Comparison of ENCODE assay signal across 12 cellular contexts in genomic region chr19:4559569-4559968, GRCh38. TPM values are rescaled to one million over a fixed set of nuclear protein-coding genes. Genes with fewer than 3 reads are reported as not detected.
DNase-seq lines count a peak whose midpoint lies in the region; ATAC-seq and TF ChIP-seq lines count a peak whose summit lies in the region.
"Had no signal": no experiment of that assay in that cellular context is flagged by ENCODE, and none has a peak within 500 bp of the region (broad histone marks: within the 10 kb centered on the region; RNA-seq: fewer than 3 reads in every experiment).

TSS of gene SEMA6B (minus strand) at chr19:4559684. CDS start at chr19:4558457, 1,227 bp downstream.

- 61% methylated on average over 13 of the region's 13 CpGs for WGBS in right cardiac atrium
- WGBS in psoas muscle, 3 donors = 60 to 74% (median 71%) methylated on average over 10 to 13 of the region's 13 CpGs

- H3K27ac ChIP-seq in right cardiac atrium (ENCODE audit: low read length) = peak within 1 kb of the TSS; percentile 81
- peak within 1 kb of the TSS; percentile 46 for H3K27ac ChIP-seq in psoas muscle
- H3K27ac ChIP-seq: KMS-11 had no signal

- no peak within 1 kb of the TSS for H3K27ac Mint-ChIP-seq in Caco-2 (ENCODE audit: unreplicated experiment)
- H3K27ac Mint-ChIP-seq: activated CD8-positive, alpha-beta T cell treated with anti-CD3 and anti-CD28 coated beads, Interleukin-2, amount 10 ng/mL, durations not matched to agents 7 days and 5 days; natural killer cell had no signal

- H3K9me3 Mint-ChIP-seq in Caco-2 (ENCODE audit: unreplicated experiment) = no peaks in the 10 kb centered on the region
- H3K9me3 Mint-ChIP-seq: natural killer cell had no signal

- H3K4me1 ChIP-seq in right cardiac atrium (ENCODE audit: control insufficient read depth, insufficient read depth, low read length) (no peaks in the 10 kb centered on the region), psoas muscle (peaks cover 8% of the 10 kb centered on the region), Caco-2 (peaks cover 11% of the 10 kb centered on the region; the same call in 1 of the 2 replicates)

- POLR2A ChIA-PET in Caco-2 (lab: Charles Lee) = no interaction called here

- H3K4me3 ChIP-seq in cardiac fibroblast (replicated peaks in 1 of 2; ENCODE audit: low read depth in 2 of 2, low read length in 2 of 2) (peak within 1 kb of the TSS in 1 of 2 donors; percentile 52), right cardiac atrium (ENCODE audit: low read length) (peak within 1 kb of the TSS; percentile 65), psoas muscle (peak within 1 kb of the TSS; percentile 62), Caco-2 (ENCODE audit: low read depth, low read length) (no peak within 1 kb of the TSS), MG63 (no peak within 1 kb of the TSS)

- H3K4me3 Mint-ChIP-seq in Caco-2 (ENCODE audit: unreplicated experiment) = no peak within 1 kb of the TSS
- H3K4me3 Mint-ChIP-seq: activated CD8-positive, alpha-beta T cell treated with anti-CD3 and anti-CD28 coated beads, Interleukin-2, amount 10 ng/mL, durations not matched to agents 7 days and 5 days; natural killer cell had no signal

- no peaks in the 10 kb centered on the region for H3K27me3 Mint-ChIP-seq in Caco-2 (ENCODE audit: insufficient read depth, unreplicated experiment)

- CTCF ChIA-PET in Caco-2 (lab: Charles Lee) = no interaction called here

- intact Hi-C loops in right cardiac atrium (cut with DNase I) (loop anchor here in 2 of 4 donors (5.0 kb wide), 1 partner anchor 78 kb away; the partner anchor contains the start of gene TNFAIP8L1 (in 2 of the 2)), psoas muscle (cut with DNase I) (loop anchor here in 1 of 2 donors (5.0 kb wide), 1 partner anchor 78 kb away; the partner anchor contains the start of gene TNFAIP8L1), Caco-2 (cut with micrococcal nuclease; ENCODE audit: unreplicated experiment) (no loop called here)

- H3K9me3 ChIP-seq in right cardiac atrium (ENCODE audit: control insufficient read depth, low read length) (no peaks in the 10 kb centered on the region), psoas muscle (no peaks in the 10 kb centered on the region), Caco-2 (no peaks in the 10 kb centered on the region), MG63 (no peaks in the 10 kb centered on the region)

- peak; percentile 69 to 83 for ATAC-seq in right cardiac atrium
- peak in 3 of 4 donors; percentile 28 to 35 (median 28) for ATAC-seq in psoas muscle
- no peak for ATAC-seq in GM21528 (IDR thresholded peaks at IDR 0.05; ENCODE audit: low FRiP score, unreplicated experiment)
- ATAC-seq: activated CD8-positive, alpha-beta T cell treated with anti-CD3 and anti-CD28 coated beads, Interleukin-2, amount 10 ng/mL, durations not matched to agents 7 days and 5 days; SK-N-SH treated with all-trans-retinoic acid at 6 μM for 48 hours had no signal

- H3K27me3 ChIP-seq in right cardiac atrium (ENCODE audit: control insufficient read depth, insufficient read depth) (no peaks in the 10 kb centered on the region), psoas muscle (ENCODE audit: insufficient read depth in 3 of 3, low read length in 2 of 3) (no peaks in the 10 kb centered on the region), Caco-2 (replicated peaks; ENCODE audit: control insufficient read depth, insufficient read depth, low read length) (no peaks in the 10 kb centered on the region), MG63 (no peaks in the 10 kb centered on the region)

- TF ChIP-seq CTCF in cardiac fibroblast (IDR thresholded peaks at IDR 0.05; ENCODE audit: low read depth, low read length) (no peak), psoas muscle (IDR thresholded peaks at IDR 0.05) (no peak), Caco-2 (IDR thresholded peaks at IDR 0.05; ENCODE audit: insufficient read depth in 1 of 2, low read depth in 1 of 2, low read length in 1 of 2, severe bottlenecking in 1 of 2, unreplicated experiment in 1 of 2) (no peak)

- no TSS peak for BruUV-seq in Caco-2 (replicated peaks; lab: Mats Ljungman, UMichigan)

- DNase-seq in CD1c-positive myeloid dendritic cell (ENCODE audit: extremely low spot score) = peak; percentile 87
- DNase-seq in cardiac fibroblast (ENCODE audit: low read depth in 2 of 2) = peak; percentile 63 to 69
- peak; percentile 71 to 81 (median 72) for DNase-seq in right cardiac atrium
- peak in 1 of 2 donors; percentile 54 for DNase-seq in psoas muscle
- no peak for DNase-seq in H4 (ENCODE audit: low spot score)
- no peak for DNase-seq in Caco-2
- no peak for DNase-seq in MG63
- DNase-seq: activated CD8-positive, alpha-beta T cell treated with anti-CD3 and anti-CD28 coated beads, Interleukin-2, amount 10 ng/mL, durations not matched to agents 7 days and 5 days; natural killer cell had no signal

- peaks cover 7% of the 10 kb centered on the region for H3K4me1 Mint-ChIP-seq in Caco-2 (ENCODE audit: low read depth, unreplicated experiment)

- H3K36me3 Mint-ChIP-seq in Caco-2 (ENCODE audit: insufficient read depth, unreplicated experiment) = peaks cover 5% of the 10 kb centered on the region
- H3K36me3 Mint-ChIP-seq: natural killer cell had no signal

- H3K36me3 ChIP-seq in psoas muscle (ENCODE audit: insufficient read depth in 1 of 2, low read depth in 1 of 2) (no peaks in the 10 kb centered on the region), Caco-2 (ENCODE audit: control insufficient read depth, insufficient read depth, low read length) (no peaks in the 10 kb centered on the region), MG63 (no peaks in the 10 kb centered on the region)

RNA-seq across cellular contexts. Expression of gene SEMA6B, which starts in this region (rescaled TPM):
- total RNA-seq in right cardiac atrium (10 to 100 TPM in 1 of 4 donors, 1 to 10 TPM in 3; 4.2 to 10.4 (median 7.9) TPM), psoas muscle (10 to 100 TPM in 2 of 4 donors, 1 to 10 TPM in 2; 6.2 to 11.7 (median 10.0) TPM), Caco-2 (2022) (0.39 and 0.44 TPM in 2 replicates)
- polyA plus RNA-seq in right cardiac atrium (11.5 TPM), psoas muscle (1 to 10 TPM; 2.3 to 7.1 (median 5.6) TPM)
- total RNA-seq in H4 (2014; rRNA removed; shearing (Covaris generic)) = 7.5 and 8.4 TPM in 2 replicates
- 4.5 and 5.7 TPM in 2 replicates for total RNA-seq in MG63 (2014; rRNA removed; shearing (Covaris generic); ENCODE audit: low replicate concordance)
- total RNA-seq: activated CD8-positive, alpha-beta T cell treated with anti-CD3 and anti-CD28 coated beads, Interleukin-2, amount 10 ng/mL, durations not matched to agents 7 days and 5 days had no signal

Comparison
In these comparisons a context has a peak if more than half of its experiments do, and no peak if none do; other contexts are left out.
1. DNase-seq: peak in CD1c-positive myeloid dendritic cell (single experiment), cardiac fibroblast (2 of 2) and right cardiac atrium (3 of 3); none in H4 (single experiment), Caco-2 (0 of 2) and MG63 (single experiment).
2. H3K4me3 ChIP-seq: peak in right cardiac atrium (single experiment) and psoas muscle (single experiment); none in Caco-2 (single experiment) and MG63 (single experiment).